Comparison of ENCODE assay signal across 15 cellular contexts in genomic region chr10:6878067-6878412, GRCh38.
A peak's percentile ranks its signal among the peaks of the same experiment; 100 is the strongest.
DNase-seq lines count a peak whose midpoint lies in the region; ATAC-seq and TF ChIP-seq lines count a peak whose summit lies in the region.
"Had no signal": no experiment of that assay in that cellular context is flagged by ENCODE, and none has a peak within 500 bp of the region (broad histone marks: within the 10 kb centered on the region; RNA-seq: fewer than 3 reads in every experiment).

No MANE protein-coding gene starts in this region.

- peaks cover 5% of the 10 kb centered on the region for H3K27me3 ChIP-seq in prostate gland (replicated peaks; ENCODE audit: insufficient read depth)
- H3K27me3 ChIP-seq: right lobe of liver had no signal

- TF ChIP-seq POLR2A in prostate gland (IDR thresholded peaks at IDR 0.05): no peak

- no peaks in the 10 kb centered on the region for H3K9me3 ChIP-seq in prostate gland
- H3K9me3 ChIP-seq: right lobe of liver had no signal

- H3K27ac Mint-ChIP-seq in osteocyte (ENCODE audit: unreplicated experiment): no peak overlapping the region
- H3K27ac Mint-ChIP-seq: activated naive CD8-positive, alpha-beta T cell treated with anti-CD3 and anti-CD28 coated beads, Interleukin-2, amount 10 ng/mL, durations not matched to agents 7 days and 5 days; dendritic cell treated with granulocyte-macrophage colony-stimulating factor and Interleukin-4, amounts not matched to agents 40 ng/mL and 50 ng/mL, for 4 days had no signal

- H3K27ac ChIP-seq in prostate gland: no peak overlapping the region
- H3K27ac ChIP-seq: C4-2B, KMS-11, right lobe of liver had no signal

- H3K9me3 Mint-ChIP-seq in osteocyte (ENCODE audit: unreplicated experiment): no peaks in the 10 kb centered on the region
- H3K9me3 Mint-ChIP-seq: activated naive CD8-positive, alpha-beta T cell treated with anti-CD3 and anti-CD28 coated beads, Interleukin-2, amount 10 ng/mL, durations not matched to agents 7 days and 5 days; dendritic cell treated with granulocyte-macrophage colony-stimulating factor and Interleukin-4, amounts not matched to agents 40 ng/mL and 50 ng/mL, for 4 days had no signal

- no peaks in the 10 kb centered on the region for H3K4me1 ChIP-seq in prostate gland (replicated peaks)
- H3K4me1 ChIP-seq: right lobe of liver had no signal

- ATAC-seq in GM21529 (IDR thresholded peaks at IDR 0.05; ENCODE audit: unreplicated experiment): no peak
- ATAC-seq: right lobe of liver had no signal

- H3K4me1 Mint-ChIP-seq in osteocyte (ENCODE audit: unreplicated experiment): peaks cover 10% of the 10 kb centered on the region
- H3K4me1 Mint-ChIP-seq: activated naive CD8-positive, alpha-beta T cell treated with anti-CD3 and anti-CD28 coated beads, Interleukin-2, amount 10 ng/mL, durations not matched to agents 7 days and 5 days had no signal

- 17% methylated on average over 4 of the region's 4 CpGs for WGBS in prostate gland

- H3K36me3 Mint-ChIP-seq in osteocyte (ENCODE audit: unreplicated experiment): no peaks in the 10 kb centered on the region
- H3K36me3 Mint-ChIP-seq: activated naive CD8-positive, alpha-beta T cell treated with anti-CD3 and anti-CD28 coated beads, Interleukin-2, amount 10 ng/mL, durations not matched to agents 7 days and 5 days had no signal

- H3K4me3 Mint-ChIP-seq in osteocyte (ENCODE audit: unreplicated experiment): no peak overlapping the region
- H3K4me3 Mint-ChIP-seq: activated naive CD8-positive, alpha-beta T cell treated with anti-CD3 and anti-CD28 coated beads, Interleukin-2, amount 10 ng/mL, durations not matched to agents 7 days and 5 days; dendritic cell treated with granulocyte-macrophage colony-stimulating factor and Interleukin-4, amounts not matched to agents 40 ng/mL and 50 ng/mL, for 4 days had no signal

- no peak overlapping the region for H3K4me3 ChIP-seq in foreskin fibroblast (ENCODE audit: low read depth in 1 of 2, low read length in 2 of 2)
- H3K4me3 ChIP-seq in prostate gland: no peak overlapping the region
- H3K4me3 ChIP-seq: right lobe of liver had no signal

- DNase-seq in OCI-M1 (lab: John Stamatoyannopoulos, UW) (peak; percentile 4), foreskin fibroblast (peak; percentile 21 to 62), prostate gland (ENCODE audit: low spot score) (peak; percentile 10), GM19238 (ENCODE audit: insufficient read length, low spot score) (no peak), osteocyte (ENCODE audit: extremely low spot score, unreplicated experiment) (no peak), 8988T (no peak)
- DNase-seq: activated naive CD8-positive, alpha-beta T cell treated with anti-CD3 and anti-CD28 coated beads, Interleukin-2, amount 10 ng/mL, durations not matched to agents 7 days and 5 days; islet precursor cell; right lobe of liver; stimulated activated CD4-positive, alpha-beta T cell treated with anti-CD3 and anti-CD28 coated beads, Interleukin-4, amount 100 ng/mL, for 1 hour had no signal

- intact Hi-C loops in prostate gland (cut with DNase I): no loop called here

- no peaks in the 10 kb centered on the region for H3K36me3 ChIP-seq in prostate gland
- H3K36me3 ChIP-seq: right lobe of liver had no signal

- TF ChIP-seq CTCF in GM12874 (IDR thresholded peaks at IDR 0.05; ENCODE audit: insufficient read depth, low read depth, low read length) (0 out of 2 replicates have a peak, but pooled peaks have one; percentile 9), foreskin fibroblast (IDR thresholded peaks at IDR 0.05; ENCODE audit: low read depth, low read length) (no peak), prostate gland (IDR thresholded peaks at IDR 0.05) (no peak), osteocyte (IDR thresholded peaks at IDR 0.05) (no peak)

- peaks cover 30% of the 10 kb centered on the region for H3K27me3 Mint-ChIP-seq in osteocyte (ENCODE audit: unreplicated experiment)
- H3K27me3 Mint-ChIP-seq: dendritic cell treated with granulocyte-macrophage colony-stimulating factor and Interleukin-4, amounts not matched to agents 40 ng/mL and 50 ng/mL, for 4 days had no signal

Comparison
In these comparisons a context has a peak if more than half of its experiments do, and no peak if none do; other contexts are left out.
1. DNase-seq: peak in OCI-M1 (single experiment), foreskin fibroblast (2 of 2) and prostate gland (single experiment); none in GM19238 (single experiment), osteocyte (single experiment) and 8988T (single experiment).